ENCODE assay signal across 27 cellular contexts in the genomic region with DNA sequence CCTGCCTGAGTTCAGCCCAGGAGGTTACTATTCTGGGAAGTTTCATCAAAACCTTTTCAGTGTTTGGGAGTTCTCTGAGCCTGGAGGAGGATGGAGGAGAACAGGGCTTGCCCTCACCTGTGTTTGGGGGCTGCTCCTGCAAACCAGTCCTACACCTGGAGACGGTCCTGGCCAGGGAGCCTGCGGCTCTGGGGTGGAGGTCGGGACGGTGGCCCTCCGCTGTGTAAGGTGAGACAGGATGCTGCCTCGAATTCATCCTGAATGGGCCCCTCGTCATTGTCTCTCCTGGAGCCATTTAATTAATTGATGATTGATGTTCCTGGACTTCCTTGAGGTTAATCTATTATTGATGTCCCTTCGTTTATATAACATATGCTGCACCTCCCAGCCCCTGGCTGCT.
"Had no signal": no experiment of that assay in that cellular context is flagged by ENCODE, and none has a peak within 500 bp of the region (broad histone marks: within the 10 kb centered on the region; RNA-seq: fewer than 3 reads in every experiment).

No MANE protein-coding gene starts in this region.

- DNase-seq: activated CD4-positive, alpha-beta memory T cell treated with anti-CD3 and anti-CD28 coated beads, Interleukin-2, amount 10 ng/mL, durations not matched to agents 7 days and 5 days; activated CD4-positive, alpha-beta T cell treated with anti-CD3 and anti-CD28 coated beads for 36 hours; activated CD4-positive, alpha-beta T cell treated with anti-CD3 and anti-CD28 coated beads, Interleukin-2, amount 10 ng/mL, durations not matched to agents 7 days and 5 days; activated CD4-positive, alpha-beta T cell treated with anti-CD3 and anti-CD28 coated beads, Interleukin-2, amount 50 U/mL, for 4 hours; activated CD4-positive, CD25-positive, alpha-beta regulatory T cell; activated CD4-positive, CD25-positive, alpha-beta regulatory T cell treated with anti-CD3 and anti-CD28 coated beads, Interleukin-2, amount 50 U/mL, for 72 hours; activated CD8-positive, alpha-beta memory T cell treated with anti-CD3 and anti-CD28 coated beads for 24 hours; activated effector memory CD4-positive, alpha-beta T cell treated with Interleukin-2 at 50 U/mL for 16 hours; activated gamma-delta T cell treated with Interleukin-2 at 50 U/mL for 16 hours; activated naive CD4-positive, alpha-beta T cell treated with anti-CD3 and anti-CD28 coated beads for 36 hours; activated naive CD8-positive, alpha-beta T cell treated with anti-CD3 and anti-CD28 coated beads, Interleukin-2, amount 10 ng/mL, durations not matched to agents 7 days and 5 days; activated T-cell treated with anti-CD3 and anti-CD28 coated beads, Interleukin-2, amount 50 U/mL, for 4 hours; effector CD8-positive, alpha-beta T cell; foreskin fibroblast; gastrocnemius medialis; glutamatergic neuron; heart left ventricle; hypothalamus; T-helper 2 cell had no signal

- H3K9me3 ChIP-seq: ascending aorta, gastrocnemius medialis, heart left ventricle had no signal

- H3K4me1 Mint-ChIP-seq: activated CD4-positive, alpha-beta memory T cell treated with anti-CD3 and anti-CD28 coated beads, Interleukin-2, amount 10 ng/mL, durations not matched to agents 7 days and 5 days; activated CD4-positive, alpha-beta T cell treated with anti-CD3 and anti-CD28 coated beads for 36 hours; central memory CD8-positive, alpha-beta T cell had no signal

- H3K4me3 ChIP-seq: ascending aorta, coronary artery, gastrocnemius medialis, heart left ventricle had no signal

- H3K9me3 Mint-ChIP-seq: activated CD4-positive, alpha-beta memory T cell treated with anti-CD3 and anti-CD28 coated beads, Interleukin-2, amount 10 ng/mL, durations not matched to agents 7 days and 5 days; activated CD4-positive, alpha-beta T cell treated with anti-CD3 and anti-CD28 coated beads, Interleukin-2, amount 10 ng/mL, durations not matched to agents 7 days and 5 days; activated naive CD4-positive, alpha-beta T cell treated with anti-CD3 and anti-CD28 coated beads for 36 hours; activated naive CD4-positive, alpha-beta T cell treated with anti-CD3 and anti-CD28 coated beads, Interleukin-2, amount 50 U/mL, for 72 hours; activated naive CD8-positive, alpha-beta T cell treated with anti-CD3 and anti-CD28 coated beads, Interleukin-2, amount 10 ng/mL, durations not matched to agents 7 days and 5 days; activated T-cell treated with anti-CD3 and anti-CD28 coated beads, Interleukin-2, amount 50 U/mL, for 4 hours; activated T-helper 17 cell treated with anti-CD3 and anti-CD28 coated beads, Interleukin-2, amount 50 U/mL, for 72 hours; brain; central memory CD8-positive, alpha-beta T cell had no signal

- ATAC-seq: activated T-cell treated with anti-CD3 and anti-CD28 coated beads, Interleukin-2, amount 50 U/mL, for 4 hours; activated T-helper 17 cell treated with anti-CD3 and anti-CD28 coated beads, Interleukin-2, amount 50 U/mL, for 72 hours; esophagus mucosa; gastrocnemius medialis; heart left ventricle had no signal

- H3K4me1 ChIP-seq: ascending aorta had no signal

- H3K27me3 ChIP-seq: gastrocnemius medialis, heart left ventricle had no signal

- FAIRE-seq: bronchial epithelial cell had no signal

- H3K4me3 Mint-ChIP-seq: activated CD4-positive, alpha-beta memory T cell treated with anti-CD3 and anti-CD28 coated beads, Interleukin-2, amount 10 ng/mL, durations not matched to agents 7 days and 5 days; activated CD4-positive, alpha-beta T cell treated with anti-CD3 and anti-CD28 coated beads for 36 hours; activated CD4-positive, alpha-beta T cell treated with anti-CD3 and anti-CD28 coated beads, Interleukin-2, amount 10 ng/mL, durations not matched to agents 7 days and 5 days; activated naive CD4-positive, alpha-beta T cell treated with anti-CD3 and anti-CD28 coated beads for 36 hours; activated naive CD8-positive, alpha-beta T cell treated with anti-CD3 and anti-CD28 coated beads, Interleukin-2, amount 10 ng/mL, durations not matched to agents 7 days and 5 days; activated T-cell treated with anti-CD3 and anti-CD28 coated beads, Interleukin-2, amount 50 U/mL, for 4 hours; activated T-helper 17 cell treated with anti-CD3 and anti-CD28 coated beads, Interleukin-2, amount 50 U/mL, for 72 hours; brain; central memory CD8-positive, alpha-beta T cell had no signal

- H3K27ac ChIP-seq: ascending aorta, coronary artery, gastrocnemius medialis, heart left ventricle had no signal

- H3K36me3 ChIP-seq: ascending aorta, gastrocnemius medialis, heart left ventricle had no signal

- H3K36me3 Mint-ChIP-seq: activated naive CD4-positive, alpha-beta T cell treated with anti-CD3 and anti-CD28 coated beads, Interleukin-2, amount 50 U/mL, for 72 hours; activated naive CD8-positive, alpha-beta T cell treated with anti-CD3 and anti-CD28 coated beads, Interleukin-2, amount 10 ng/mL, durations not matched to agents 7 days and 5 days; brain had no signal

- H3K27ac Mint-ChIP-seq: activated CD4-positive, alpha-beta memory T cell treated with anti-CD3 and anti-CD28 coated beads, Interleukin-2, amount 10 ng/mL, durations not matched to agents 7 days and 5 days; activated CD4-positive, alpha-beta T cell treated with anti-CD3 and anti-CD28 coated beads for 36 hours; activated CD4-positive, alpha-beta T cell treated with anti-CD3 and anti-CD28 coated beads, Interleukin-2, amount 10 ng/mL, durations not matched to agents 7 days and 5 days; activated naive CD4-positive, alpha-beta T cell treated with anti-CD3 and anti-CD28 coated beads for 36 hours; activated naive CD4-positive, alpha-beta T cell treated with anti-CD3 and anti-CD28 coated beads, Interleukin-2, amount 50 U/mL, for 72 hours; activated naive CD8-positive, alpha-beta T cell treated with anti-CD3 and anti-CD28 coated beads, Interleukin-2, amount 10 ng/mL, durations not matched to agents 7 days and 5 days; activated T-helper 17 cell treated with anti-CD3 and anti-CD28 coated beads, Interleukin-2, amount 50 U/mL, for 72 hours had no signal

- H3K27me3 Mint-ChIP-seq: activated T-helper 17 cell treated with anti-CD3 and anti-CD28 coated beads, Interleukin-2, amount 50 U/mL, for 72 hours; central memory CD8-positive, alpha-beta T cell had no signal
